Comparison of ENCODE assay signal across 24 cellular contexts in genomic region chr10:32028710-32029109, GRCh38.
"Had no signal": no experiment of that assay in that cellular context is flagged by ENCODE, and none has a peak within 500 bp of the region (broad histone marks: within the 10 kb centered on the region; RNA-seq: fewer than 3 reads in every experiment).

No MANE protein-coding gene starts in this region.

- H3K9me3 Mint-ChIP-seq: endodermal cell, naive B cell, nephron progenitor cell, type B pancreatic cell had no signal

- H3K4me3 ChIP-seq: coronary artery, hepatocyte, lung, spleen, suprapubic skin, thyroid gland had no signal

- H3K27ac Mint-ChIP-seq: endodermal cell, naive B cell, nephron progenitor cell, type B pancreatic cell had no signal

- H3K27me3 Mint-ChIP-seq: naive B cell, type B pancreatic cell had no signal

- FAIRE-seq: endothelial cell of umbilical vein, urothelium cell line had no signal

- DNase-seq: effector CD4-positive, alpha-beta T cell; endodermal cell; erythroblast; foreskin keratinocyte; head of caudate nucleus; left colon; left ventricle myocardium superior; mesendoderm; naive B cell; nephron progenitor cell; spleen; stimulated activated CD4-positive, alpha-beta T cell treated with anti-CD3 and anti-CD28 coated beads, Interleukin-15, amount 100 ng/mL, for 24 hours; stimulated activated CD4-positive, alpha-beta T cell treated with anti-CD3 and anti-CD28 coated beads, Interleukin-2, amount 100 ng/mL, for 24 hours; stimulated activated CD4-positive, alpha-beta T cell treated with anti-CD3 and anti-CD28 coated beads, Interleukin-4, amount 100 ng/mL, for 4 hours; stimulated activated naive CD4-positive, alpha-beta T cell treated with Interleukin-2 at 50 U/mL for 16 hours; thyroid gland had no signal

- H3K4me1 Mint-ChIP-seq: endodermal cell, nephron progenitor cell had no signal

- H3K4me1 ChIP-seq: foreskin keratinocyte, suprapubic skin, thyroid gland had no signal

- H3K4me3 Mint-ChIP-seq: endodermal cell, naive B cell, nephron progenitor cell, type B pancreatic cell had no signal

- H3K4me2 ChIP-seq: hepatocyte had no signal

- H3K27ac ChIP-seq: coronary artery, foreskin keratinocyte, hepatocyte, spleen, suprapubic skin, thyroid gland had no signal

- H3K9me3 ChIP-seq: spleen, suprapubic skin, thyroid gland had no signal

- ATAC-seq: foreskin keratinocyte, left colon, left ventricle myocardium superior, sciatic nerve had no signal

- H3K27me3 ChIP-seq: foreskin keratinocyte, hepatocyte, spleen, suprapubic skin, thyroid gland had no signal
